ENCODE assay signal across 1 cellular context in genomic region chr11:64225608-64226506, GRCh38.
TF ChIP-seq lines count a peak whose summit lies in the region.

A gene with protein sequence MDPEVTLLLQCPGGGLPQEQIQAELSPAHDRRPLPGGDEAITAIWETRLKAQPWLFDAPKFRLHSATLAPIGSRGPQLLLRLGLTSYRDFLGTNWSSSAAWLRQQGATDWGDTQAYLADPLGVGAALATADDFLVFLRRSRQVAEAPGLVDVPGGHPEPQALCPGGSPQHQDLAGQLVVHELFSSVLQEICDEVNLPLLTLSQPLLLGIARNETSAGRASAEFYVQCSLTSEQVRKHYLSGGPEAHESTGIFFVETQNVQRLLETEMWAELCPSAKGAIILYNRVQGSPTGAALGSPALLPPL (plus strand): TSS chr11:64226274. CDS start chr11:64226653, 379 bp downstream.
A gene with protein sequence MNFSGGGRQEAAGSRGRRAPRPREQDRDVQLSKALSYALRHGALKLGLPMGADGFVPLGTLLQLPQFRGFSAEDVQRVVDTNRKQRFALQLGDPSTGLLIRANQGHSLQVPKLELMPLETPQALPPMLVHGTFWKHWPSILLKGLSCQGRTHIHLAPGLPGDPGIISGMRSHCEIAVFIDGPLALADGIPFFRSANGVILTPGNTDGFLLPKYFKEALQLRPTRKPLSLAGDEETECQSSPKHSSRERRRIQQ (minus strand): TSS chr11:64226186. CDS start chr11:64225860, 326 bp downstream.

TF ChIP-seq in HepG2, 621 proteins besides CTCF, POLR2A, EP300 and RAD21 (continued from another document and continues in another):
- TF ChIP-seq ZNF407 (CRISPR knock-in tag; IDR thresholded peaks at IDR 0.05; ENCODE audit: not compliant biosample characterization) (no peak), ZNF3 (CRISPR knock-in tag; IDR thresholded peaks at IDR 0.05) (no peak), ZNF674 (CRISPR knock-in tag; IDR thresholded peaks at IDR 0.05; ENCODE audit: low read depth) (no peak; the same call in 1 of the 2 replicates), KDM6A (CRISPR knock-in tag; IDR thresholded peaks at IDR 0.05; ENCODE audit: low read depth) (no peak), ZNF646 (CRISPR knock-in tag; IDR thresholded peaks at IDR 0.05) (0 out of 2 replicates have a peak, but pooled peaks have one; percentile 47), MAFG (CRISPR knock-in tag; IDR thresholded peaks at IDR 0.05) (no peak), ZSCAN30 (CRISPR knock-in tag; IDR thresholded peaks at IDR 0.05) (no peak), ARNT2 (CRISPR knock-in tag; IDR thresholded peaks at IDR 0.05; ENCODE audit: low read depth) (peak; percentile 63), YEATS2 (CRISPR knock-in tag; IDR thresholded peaks at IDR 0.05; ENCODE audit: borderline replicate concordance) (peak; percentile 62), NR2C2 (CRISPR knock-in tag; IDR thresholded peaks at IDR 0.05; ENCODE audit: borderline replicate concordance) (peak; percentile 83), NCOA1 (CRISPR knock-in tag; IDR thresholded peaks at IDR 0.05) (peak; percentile 45; the same call in 1 of the 2 replicates), PHF21A (CRISPR knock-in tag; IDR thresholded peaks at IDR 0.05) (peak; percentile 63; the same call in 1 of the 2 replicates), TAF1 (CRISPR knock-in tag; IDR thresholded peaks at IDR 0.05) (peak; percentile 80; the same call in 1 of the 2 replicates), ZNF569 (CRISPR knock-in tag; IDR thresholded peaks at IDR 0.05; ENCODE audit: borderline replicate concordance) (no peak), ZNF331 (CRISPR knock-in tag; IDR thresholded peaks at IDR 0.05) (peak; percentile 67; the same call in 1 of the 2 replicates), NFRKB (IDR thresholded peaks at IDR 0.05) (no peak), IKZF1 (IDR thresholded peaks at IDR 0.05) (no peak), JDP2 (CRISPR knock-in tag; IDR thresholded peaks at IDR 0.05; ENCODE audit: borderline replicate concordance) (no peak), ZNF430 (CRISPR knock-in tag; IDR thresholded peaks at IDR 0.05) (no peak), MBNL3 (CRISPR knock-in tag; conservative IDR thresholded peaks at IDR 0.05) (no peak), ZNF546 (CRISPR knock-in tag; conservative IDR thresholded peaks at IDR 0.05) (no peak), SP1 (IDR thresholded peaks at IDR 0.05) (no peak), SP1 (CRISPR knock-in tag; IDR thresholded peaks at IDR 0.05) (peak; percentile 86), ZNF670 (CRISPR knock-in tag; IDR thresholded peaks at IDR 0.05; ENCODE audit: borderline replicate concordance) (no peak), JUND (CRISPR knock-in tag; IDR thresholded peaks at IDR 0.05) (no peak), ZNF292 (CRISPR knock-in tag; IDR thresholded peaks at IDR 0.05; ENCODE audit: borderline replicate concordance, low read depth) (no peak), ZNF773 (CRISPR knock-in tag; IDR thresholded peaks at IDR 0.05; ENCODE audit: borderline replicate concordance) (peak; percentile 18; the same call in 1 of the 2 replicates), SRSF4 (IDR thresholded peaks at IDR 0.05; ENCODE audit: low read depth, low read length, poor library complexity, severe bottlenecking) (no peak), MIER3 (CRISPR knock-in tag; IDR thresholded peaks at IDR 0.05; ENCODE audit: borderline replicate concordance) (no peak), BCLAF1 (IDR thresholded peaks at IDR 0.05) (no peak), ZNF724P (CRISPR knock-in tag; IDR thresholded peaks at IDR 0.05; ENCODE audit: borderline replicate concordance) (no peak)
- TF ChIP-seq, protein P1, sequence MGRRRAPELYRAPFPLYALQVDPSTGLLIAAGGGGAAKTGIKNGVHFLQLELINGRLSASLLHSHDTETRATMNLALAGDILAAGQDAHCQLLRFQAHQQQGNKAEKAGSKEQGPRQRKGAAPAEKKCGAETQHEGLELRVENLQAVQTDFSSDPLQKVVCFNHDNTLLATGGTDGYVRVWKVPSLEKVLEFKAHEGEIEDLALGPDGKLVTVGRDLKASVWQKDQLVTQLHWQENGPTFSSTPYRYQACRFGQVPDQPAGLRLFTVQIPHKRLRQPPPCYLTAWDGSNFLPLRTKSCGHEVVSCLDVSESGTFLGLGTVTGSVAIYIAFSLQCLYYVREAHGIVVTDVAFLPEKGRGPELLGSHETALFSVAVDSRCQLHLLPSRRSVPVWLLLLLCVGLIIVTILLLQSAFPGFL (CRISPR knock-in tag; IDR thresholded peaks at IDR 0.05), result no peak
- TF ChIP-seq, protein P2, sequence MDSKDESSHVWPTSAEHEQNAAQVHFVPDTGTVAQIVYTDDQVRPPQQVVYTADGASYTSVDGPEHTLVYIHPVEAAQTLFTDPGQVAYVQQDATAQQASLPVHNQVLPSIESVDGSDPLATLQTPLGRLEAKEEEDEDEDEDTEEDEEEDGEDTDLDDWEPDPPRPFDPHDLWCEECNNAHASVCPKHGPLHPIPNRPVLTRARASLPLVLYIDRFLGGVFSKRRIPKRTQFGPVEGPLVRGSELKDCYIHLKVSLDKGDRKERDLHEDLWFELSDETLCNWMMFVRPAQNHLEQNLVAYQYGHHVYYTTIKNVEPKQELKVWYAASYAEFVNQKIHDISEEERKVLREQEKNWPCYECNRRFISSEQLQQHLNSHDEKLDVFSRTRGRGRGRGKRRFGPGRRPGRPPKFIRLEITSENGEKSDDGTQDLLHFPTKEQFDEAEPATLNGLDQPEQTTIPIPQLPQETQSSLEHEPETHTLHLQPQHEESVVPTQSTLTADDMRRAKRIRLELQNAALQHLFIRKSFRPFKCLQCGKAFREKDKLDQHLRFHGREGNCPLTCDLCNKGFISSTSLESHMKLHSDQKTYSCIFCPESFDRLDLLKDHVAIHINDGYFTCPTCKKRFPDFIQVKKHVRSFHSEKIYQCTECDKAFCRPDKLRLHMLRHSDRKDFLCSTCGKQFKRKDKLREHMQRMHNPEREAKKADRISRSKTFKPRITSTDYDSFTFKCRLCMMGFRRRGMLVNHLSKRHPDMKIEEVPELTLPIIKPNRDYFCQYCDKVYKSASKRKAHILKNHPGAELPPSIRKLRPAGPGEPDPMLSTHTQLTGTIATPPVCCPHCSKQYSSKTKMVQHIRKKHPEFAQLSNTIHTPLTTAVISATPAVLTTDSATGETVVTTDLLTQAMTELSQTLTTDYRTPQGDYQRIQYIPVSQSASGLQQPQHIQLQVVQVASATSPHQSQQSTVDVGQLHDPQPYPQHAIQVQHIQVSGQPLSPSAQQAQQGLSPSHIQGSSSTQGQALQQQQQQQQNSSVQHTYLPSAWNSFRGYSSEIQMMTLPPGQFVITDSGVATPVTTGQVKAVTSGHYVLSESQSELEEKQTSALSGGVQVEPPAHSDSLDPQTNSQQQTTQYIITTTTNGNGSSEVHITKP (CRISPR knock-in tag; IDR thresholded peaks at IDR 0.05; ENCODE audit: low read depth), result 0 out of 2 replicates have a peak, but pooled peaks have one; percentile 21
